16 cellular contexts compared by ENCODE assay signal in the genomic region with DNA sequence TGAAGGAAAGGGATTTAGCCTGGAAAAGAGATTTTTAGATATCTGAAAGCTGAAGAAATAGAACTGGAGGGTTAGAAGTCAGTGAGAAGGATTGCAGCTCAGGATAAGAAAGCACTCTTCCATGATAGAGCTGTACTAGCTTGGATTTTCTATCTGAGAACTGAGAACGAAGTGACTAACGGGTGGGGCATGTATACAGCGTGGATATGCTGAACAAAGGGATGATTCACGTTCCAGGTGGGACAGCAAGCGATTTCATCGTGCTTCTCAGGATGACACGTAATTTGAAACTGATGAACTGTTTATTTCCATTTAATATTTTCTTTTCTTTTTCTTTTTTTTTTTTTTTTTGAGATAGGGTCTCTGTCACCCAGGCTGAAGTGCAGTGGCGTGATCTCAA. TPM values are rescaled to one million over a fixed set of nuclear protein-coding genes. Genes with fewer than 3 reads are reported as not detected.
DNase-seq lines count a peak whose midpoint lies in the region; FAIRE-seq and TF ChIP-seq lines count a peak whose summit lies in the region.
"Had no signal": no experiment of that assay in that cellular context is flagged by ENCODE, and none has a peak within 500 bp of the region (broad histone marks: within the 10 kb centered on the region; RNA-seq: fewer than 3 reads in every experiment).

No MANE protein-coding gene starts in this region.

- WGBS in esophagus squamous epithelium, 2 donors = 37 to 60% methylated on average over 8 of the region's 8 CpGs

- peaks cover 0 to 6% (median 0%) of the 10 kb centered on the region in 3 donors for H3K4me1 ChIP-seq in esophagus squamous epithelium
- H3K4me1 ChIP-seq: psoas muscle, SJCRH30 had no signal

- no peaks in the 10 kb centered on the region for H3K36me3 ChIP-seq in esophagus squamous epithelium
- H3K36me3 ChIP-seq: SJCRH30 had no signal

- no peaks in the 10 kb centered on the region for H3K27me3 ChIP-seq in esophagus squamous epithelium
- H3K27me3 ChIP-seq: SJCRH30 had no signal

- H3K27ac ChIP-seq in esophagus squamous epithelium = no peak overlapping the region
- H3K27ac ChIP-seq: psoas muscle, SJCRH30 had no signal

- intact Hi-C loops in esophagus squamous epithelium (cut with DNase I) = no loop called here

- DNase-seq in AG09309 (ENCODE audit: low read depth) (peak; percentile 3), COLO668 (lab: John Stamatoyannopoulos, UW; ENCODE audit: unreplicated experiment) (peak; percentile 8), RCC 7860 (ENCODE audit: low spot score) (peak; percentile 43), fibroblast of mammary gland (ENCODE audit: low read depth) (peak; percentile 37), GM03348 (ENCODE audit: low spot score) (no peak), NAMALWA (ENCODE audit: low spot score) (no peak), esophagus squamous epithelium (lab: John Stamatoyannopoulos, UW) (no peak)
- DNase-seq: activated CD8-positive, alpha-beta memory T cell treated with anti-CD3 and anti-CD28 coated beads, Interleukin-2, amount 50 U/mL, for 4 hours; amygdala; cortex of kidney; naive B cell; NCI-H2029; NCI-H82; psoas muscle; SJCRH30 had no signal

- no peak overlapping the region for H3K4me3 ChIP-seq in AG09309 (ENCODE audit: control insufficient read depth, low read depth, low read length)
- no peak overlapping the region for H3K4me3 ChIP-seq in fibroblast of mammary gland (ENCODE audit: control insufficient read depth, low read depth, low read length)
- H3K4me3 ChIP-seq in esophagus squamous epithelium = no peak overlapping the region
- H3K4me3 ChIP-seq: HAP-1, psoas muscle, SJCRH30 had no signal

- TF ChIP-seq CTCF in AG09309 (IDR thresholded peaks at IDR 0.05; ENCODE audit: control insufficient read depth, insufficient read depth, low read depth, low read length, missing control alignments) (no peak), fibroblast of mammary gland (conservative IDR thresholded peaks at IDR 0.05; ENCODE audit: control insufficient read depth, insufficient read depth, low read depth, low read length) (no peak), esophagus squamous epithelium (IDR thresholded peaks at IDR 0.05) (no peak)

- TF ChIP-seq POLR2A in esophagus squamous epithelium (IDR thresholded peaks at IDR 0.05) = no peak

- no peaks in the 10 kb centered on the region for H3K9me3 ChIP-seq in esophagus squamous epithelium
- H3K9me3 ChIP-seq: HAP-1, psoas muscle, SJCRH30 had no signal

- peak; percentile 16 for FAIRE-seq in RCC 7860 (lab: Jason Lieb, UNC)

RNA-seq across cellular contexts. Expression of gene GRAMD1B, which starts 53.0 kb away (rescaled TPM):
- 1 to 10 TPM in 3 of 4 donors, under 1 TPM in 1; 0.61 to 1.7 (median 1.1) TPM for total RNA-seq in esophagus squamous epithelium

Comparison
In these comparisons a context has a peak if more than half of its experiments do, and no peak if none do; other contexts are left out.
1. DNase-seq: peak in AG09309 (single experiment), COLO668 (single experiment), RCC 7860 (single experiment) and fibroblast of mammary gland (single experiment); none in GM03348 (single experiment), NAMALWA (single experiment) and esophagus squamous epithelium (single experiment).